16 cellular contexts compared by ENCODE assay signal in the genomic region with DNA sequence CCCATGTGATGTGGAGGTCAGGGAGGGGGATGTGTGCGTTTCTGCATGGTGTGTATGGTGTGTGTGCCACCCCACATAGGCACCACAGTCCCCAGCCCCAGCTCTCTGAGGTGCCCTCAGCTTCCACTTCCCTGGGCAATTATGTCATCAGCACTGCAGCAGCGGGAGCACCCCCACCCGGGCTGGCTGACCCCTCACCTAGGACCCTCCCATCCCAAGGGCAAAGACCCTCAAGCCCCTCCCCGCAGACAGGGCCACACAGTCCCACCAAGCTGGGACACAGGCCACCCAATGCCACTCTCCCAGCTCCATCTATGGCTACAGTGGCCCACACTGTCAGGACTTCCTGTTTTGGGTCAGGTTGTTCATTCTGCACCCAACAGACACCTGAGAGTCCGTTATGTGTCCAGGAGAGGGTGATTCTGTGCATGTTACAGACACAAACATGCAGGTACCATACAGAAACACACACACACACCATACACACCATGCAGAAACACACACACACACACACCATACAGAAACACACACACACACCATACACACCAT.
DNase-seq lines count a peak whose midpoint lies in the region; ATAC-seq and TF ChIP-seq lines count a peak whose summit lies in the region.
"Had no signal": no experiment of that assay in that cellular context is flagged by ENCODE, and none has a peak within 500 bp of the region (broad histone marks: within the 10 kb centered on the region; RNA-seq: fewer than 3 reads in every experiment).

No MANE protein-coding gene starts in this region.

- no peak overlapping the region for H3K27ac Mint-ChIP-seq in activated naive CD8-positive, alpha-beta T cell treated with anti-CD3 and anti-CD28 coated beads, Interleukin-2, amount 10 ng/mL, durations not matched to agents 7 days and 5 days
- no peak overlapping the region for H3K27ac Mint-ChIP-seq in activated naive CD8-positive, alpha-beta T cell treated with anti-CD3 and anti-CD28 coated beads for 36 hours
- no peak overlapping the region for H3K27ac Mint-ChIP-seq in HFFc6

- H3K27me3 ChIP-seq in tibial artery: peaks cover 0 to 12% of the 10 kb centered on the region in 2 donors

- H3K4me1 Mint-ChIP-seq in activated naive CD8-positive, alpha-beta T cell treated with anti-CD3 and anti-CD28 coated beads, Interleukin-2, amount 10 ng/mL, durations not matched to agents 7 days and 5 days: no peaks in the 10 kb centered on the region
- no peaks in the 10 kb centered on the region for H3K4me1 Mint-ChIP-seq in activated naive CD8-positive, alpha-beta T cell treated with anti-CD3 and anti-CD28 coated beads for 36 hours
- H3K4me1 Mint-ChIP-seq in HFFc6 (ENCODE audit: low read depth): no peaks in the 10 kb centered on the region

- intact Hi-C loops in tibial artery (cut with DNase I; ENCODE audit: low total_unique reads): no loop called here

- H3K27me3 Mint-ChIP-seq in activated naive CD8-positive, alpha-beta T cell treated with anti-CD3 and anti-CD28 coated beads, Interleukin-2, amount 10 ng/mL, durations not matched to agents 7 days and 5 days: no peaks in the 10 kb centered on the region
- H3K27me3 Mint-ChIP-seq in activated naive CD8-positive, alpha-beta T cell treated with anti-CD3 and anti-CD28 coated beads for 36 hours: peaks cover 3% of the 10 kb centered on the region
- H3K27me3 Mint-ChIP-seq in HFFc6 (ENCODE audit: insufficient read depth): peaks cover 5% of the 10 kb centered on the region

- H3K4me3 ChIP-seq in tibial artery: no peak overlapping the region
- H3K4me3 ChIP-seq: GM23248 had no signal

- H3K36me3 Mint-ChIP-seq in activated naive CD8-positive, alpha-beta T cell treated with anti-CD3 and anti-CD28 coated beads, Interleukin-2, amount 10 ng/mL, durations not matched to agents 7 days and 5 days: no peaks in the 10 kb centered on the region
- no peaks in the 10 kb centered on the region for H3K36me3 Mint-ChIP-seq in activated naive CD8-positive, alpha-beta T cell treated with anti-CD3 and anti-CD28 coated beads for 36 hours
- H3K36me3 Mint-ChIP-seq in HFFc6 (ENCODE audit: low read depth): no peaks in the 10 kb centered on the region; the same call in 1 of the 2 replicates

- POLR2A ChIA-PET in activated naive CD8-positive, alpha-beta T cell treated with anti-CD3 and anti-CD28 coated beads, Interleukin-2, amount 10 ng/mL, durations not matched to agents 7 days and 5 days (lab: Charles Lee): no interaction called here

- no peaks in the 10 kb centered on the region for H3K9me3 ChIP-seq in tibial artery

- no peak overlapping the region for H3K4me3 Mint-ChIP-seq in activated naive CD8-positive, alpha-beta T cell treated with anti-CD3 and anti-CD28 coated beads, Interleukin-2, amount 10 ng/mL, durations not matched to agents 7 days and 5 days
- H3K4me3 Mint-ChIP-seq in activated naive CD8-positive, alpha-beta T cell treated with anti-CD3 and anti-CD28 coated beads for 36 hours: no peak overlapping the region
- no peak overlapping the region for H3K4me3 Mint-ChIP-seq in HFFc6

- ATAC-seq in activated naive CD8-positive, alpha-beta T cell treated with anti-CD3 and anti-CD28 coated beads, Interleukin-2, amount 10 ng/mL, durations not matched to agents 7 days and 5 days (ENCODE audit: low read depth): peak; percentile 42
- no peak for ATAC-seq in HG02981 (IDR thresholded peaks at IDR 0.05; ENCODE audit: unreplicated experiment)

- DNase-seq in activated naive CD8-positive, alpha-beta T cell treated with anti-CD3 and anti-CD28 coated beads, Interleukin-2, amount 10 ng/mL, durations not matched to agents 7 days and 5 days: no peak
- no peak for DNase-seq in activated naive CD8-positive, alpha-beta T cell treated with anti-CD3 and anti-CD28 coated beads for 36 hours
- peak; percentile 25 for DNase-seq in NAMALWA (ENCODE audit: low spot score)
- DNase-seq in islet precursor cell: peak; percentile 37
- peak; percentile 10 to 33 for DNase-seq in tibial artery
- DNase-seq in HFFc6: no peak
- DNase-seq: ACHN, COR-L47, GM23248, NCI-H1105, NCI-H187, NCI-H345, NCI-H526, SIG-M5 had no signal

- no peaks in the 10 kb centered on the region for H3K36me3 ChIP-seq in tibial artery

- H3K4me1 ChIP-seq in tibial artery: no peaks in the 10 kb centered on the region

- no peak for TF ChIP-seq CTCF in tibial artery (IDR thresholded peaks at IDR 0.05)
- TF ChIP-seq CTCF in HFFc6 (IDR thresholded peaks at IDR 0.05): no peak

- H3K27ac ChIP-seq in tibial artery: no peak overlapping the region
- H3K27ac ChIP-seq: GM23248, KMS-11 had no signal

- H3K9me3 Mint-ChIP-seq in activated naive CD8-positive, alpha-beta T cell treated with anti-CD3 and anti-CD28 coated beads, Interleukin-2, amount 10 ng/mL, durations not matched to agents 7 days and 5 days: no peaks in the 10 kb centered on the region
- no peaks in the 10 kb centered on the region for H3K9me3 Mint-ChIP-seq in activated naive CD8-positive, alpha-beta T cell treated with anti-CD3 and anti-CD28 coated beads for 36 hours
- H3K9me3 Mint-ChIP-seq in HFFc6: peaks cover 39% of the 10 kb centered on the region

Comparison
In these comparisons a context has a peak if more than half of its experiments do, and no peak if none do; other contexts are left out.
1. DNase-seq: peak in NAMALWA (single experiment), islet precursor cell (single experiment) and tibial artery (2 of 2); none in activated naive CD8-positive, alpha-beta T cell treated with anti-CD3 and anti-CD28 coated beads, Interleukin-2, amount 10 ng/mL, durations not matched to agents 7 days and 5 days (single experiment), activated naive CD8-positive, alpha-beta T cell treated with anti-CD3 and anti-CD28 coated beads for 36 hours (single experiment) and HFFc6 (single experiment).